ENCODE assay signal across 21 cellular contexts in the genomic region with DNA sequence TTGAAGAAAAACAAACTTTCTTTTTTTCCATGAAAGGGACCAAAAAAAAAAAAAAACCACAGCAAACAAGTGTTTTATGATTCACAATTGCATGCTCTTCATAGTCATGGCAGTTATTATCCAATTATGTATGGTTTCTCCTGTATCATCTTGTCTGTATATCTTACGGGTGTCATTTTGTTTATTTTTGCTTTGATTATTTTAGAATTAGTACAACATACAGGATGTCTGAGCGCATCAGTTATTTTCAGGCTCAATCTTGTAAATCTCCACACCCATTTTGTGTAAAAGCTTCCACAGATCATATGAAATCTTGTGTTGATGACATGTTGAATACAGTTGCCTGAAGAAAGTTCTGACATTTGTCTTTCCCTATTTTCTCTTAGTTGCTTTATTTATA.
"Had no signal": no experiment of that assay in that cellular context is flagged by ENCODE, and none has a peak within 500 bp of the region (broad histone marks: within the 10 kb centered on the region; RNA-seq: fewer than 3 reads in every experiment).

No MANE protein-coding gene starts in this region.

- H3K4me3 Mint-ChIP-seq: activated B cell treated with CpG ODN at 0.5 μM for 24 hours; activated CD4-positive, alpha-beta T cell treated with anti-CD3 and anti-CD28 coated beads for 36 hours; activated naive CD8-positive, alpha-beta T cell treated with anti-CD3 and anti-CD28 coated beads for 36 hours; activated T-cell treated with anti-CD3 and anti-CD28 coated beads, Interleukin-2, amount 50 U/mL, for 4 hours; endodermal cell; mesothelial cell of epicardium; naive thymus-derived CD8-positive, alpha-beta T cell; T-helper 17 cell had no signal

- H3K27me3 Mint-ChIP-seq: activated B cell treated with CpG ODN at 0.5 μM for 24 hours; activated CD4-positive, alpha-beta T cell treated with anti-CD3 and anti-CD28 coated beads for 36 hours; activated naive CD8-positive, alpha-beta T cell treated with anti-CD3 and anti-CD28 coated beads for 36 hours; naive thymus-derived CD8-positive, alpha-beta T cell; progenitor cell of endocrine pancreas had no signal

- H3K27ac Mint-ChIP-seq: activated B cell treated with CpG ODN at 0.5 μM for 24 hours; activated CD4-positive, alpha-beta T cell treated with anti-CD3 and anti-CD28 coated beads for 36 hours; activated naive CD8-positive, alpha-beta T cell treated with anti-CD3 and anti-CD28 coated beads for 36 hours; activated T-helper 2 cell treated with anti-CD3 and anti-CD28 coated beads, Interferon-gamma antibody, Interleukin-2, Interleukin-4, amounts not matched to agents 10 μg/mL and 5 μg/mL and 100 μg/mL, durations not matched to agents 14 hours and 24 hours and 36 hours; endodermal cell; mesothelial cell of epicardium; naive thymus-derived CD8-positive, alpha-beta T cell; progenitor cell of endocrine pancreas; T-helper 17 cell had no signal

- H3K9me3 ChIP-seq: left lung, upper lobe of right lung had no signal

- H3K27me3 ChIP-seq: left lung, upper lobe of right lung had no signal

- H3K36me3 ChIP-seq: left lung, upper lobe of right lung had no signal

- H3K4me3 ChIP-seq: left lung, upper lobe of right lung had no signal

- H3K9me3 Mint-ChIP-seq: activated B cell treated with CpG ODN at 0.5 μM for 24 hours; activated naive CD8-positive, alpha-beta T cell treated with anti-CD3 and anti-CD28 coated beads for 36 hours; activated T-cell treated with anti-CD3 and anti-CD28 coated beads, Interleukin-2, amount 50 U/mL, for 4 hours; activated T-helper 2 cell treated with anti-CD3 and anti-CD28 coated beads, Interferon-gamma antibody, Interleukin-2, Interleukin-4, amounts not matched to agents 10 μg/mL and 5 μg/mL and 100 μg/mL, durations not matched to agents 14 hours and 24 hours and 36 hours; endodermal cell; naive thymus-derived CD8-positive, alpha-beta T cell had no signal

- H3K4me1 ChIP-seq: left lung, upper lobe of right lung had no signal

- H3K27ac ChIP-seq: left lung, upper lobe of right lung had no signal

- H3K4me1 Mint-ChIP-seq: activated B cell treated with CpG ODN at 0.5 μM for 24 hours; naive thymus-derived CD8-positive, alpha-beta T cell; T-helper 17 cell had no signal

- ATAC-seq: activated CD4-positive, alpha-beta T cell treated with anti-CD3 and anti-CD28 coated beads for 36 hours; activated T-cell treated with anti-CD3 and anti-CD28 coated beads, Interleukin-2, amount 50 U/mL, for 4 hours; left lung; naive thymus-derived CD8-positive, alpha-beta T cell; stimulated activated naive CD8-positive, alpha-beta T cell treated with anti-CD3 and anti-CD28 coated beads, Interleukin-15, Interleukin-2, amounts not matched to agents 100 U/mL and 50 U/mL, for 24 hours; T-helper 17 cell; upper lobe of right lung had no signal

- DNase-seq: activated B cell treated with CpG ODN at 0.5 μM for 24 hours; activated CD4-positive, alpha-beta T cell treated with anti-CD3 and anti-CD28 coated beads for 36 hours; activated CD4-positive, alpha-beta T cell treated with anti-CD3 and anti-CD28 coated beads, Interleukin-2, amount 50 U/mL, for 4 hours; activated CD8-positive, alpha-beta memory T cell treated with anti-CD3 and anti-CD28 coated beads, Interleukin-2, amount 50 U/mL, for 48 hours; activated naive CD4-positive, alpha-beta T cell treated with Interleukin-2 at 50 U/mL for 16 hours; activated naive CD8-positive, alpha-beta T cell treated with anti-CD3 and anti-CD28 coated beads for 36 hours; activated T-cell treated with anti-CD3 and anti-CD28 coated beads, Interleukin-2, amount 50 U/mL, for 4 hours; cerebellar nuclear complex; cortex of kidney; endodermal cell; erythroblast; left lung; naive thymus-derived CD8-positive, alpha-beta T cell; retina; stimulated activated CD4-positive, alpha-beta T cell treated with anti-CD3 and anti-CD28 coated beads, Interleukin-4, amount 100 ng/mL, for 4 hours; stimulated activated naive CD8-positive, alpha-beta T cell treated with anti-CD3 and anti-CD28 coated beads, Interleukin-15, Interleukin-2, amounts not matched to agents 100 U/mL and 50 U/mL, for 24 hours; T-helper 17 cell; upper lobe of right lung had no signal

- H3K36me3 Mint-ChIP-seq: activated naive CD8-positive, alpha-beta T cell treated with anti-CD3 and anti-CD28 coated beads for 36 hours; mesothelial cell of epicardium; naive thymus-derived CD8-positive, alpha-beta T cell had no signal
